1 cellular context compared by ENCODE assay signal in the genomic region with DNA sequence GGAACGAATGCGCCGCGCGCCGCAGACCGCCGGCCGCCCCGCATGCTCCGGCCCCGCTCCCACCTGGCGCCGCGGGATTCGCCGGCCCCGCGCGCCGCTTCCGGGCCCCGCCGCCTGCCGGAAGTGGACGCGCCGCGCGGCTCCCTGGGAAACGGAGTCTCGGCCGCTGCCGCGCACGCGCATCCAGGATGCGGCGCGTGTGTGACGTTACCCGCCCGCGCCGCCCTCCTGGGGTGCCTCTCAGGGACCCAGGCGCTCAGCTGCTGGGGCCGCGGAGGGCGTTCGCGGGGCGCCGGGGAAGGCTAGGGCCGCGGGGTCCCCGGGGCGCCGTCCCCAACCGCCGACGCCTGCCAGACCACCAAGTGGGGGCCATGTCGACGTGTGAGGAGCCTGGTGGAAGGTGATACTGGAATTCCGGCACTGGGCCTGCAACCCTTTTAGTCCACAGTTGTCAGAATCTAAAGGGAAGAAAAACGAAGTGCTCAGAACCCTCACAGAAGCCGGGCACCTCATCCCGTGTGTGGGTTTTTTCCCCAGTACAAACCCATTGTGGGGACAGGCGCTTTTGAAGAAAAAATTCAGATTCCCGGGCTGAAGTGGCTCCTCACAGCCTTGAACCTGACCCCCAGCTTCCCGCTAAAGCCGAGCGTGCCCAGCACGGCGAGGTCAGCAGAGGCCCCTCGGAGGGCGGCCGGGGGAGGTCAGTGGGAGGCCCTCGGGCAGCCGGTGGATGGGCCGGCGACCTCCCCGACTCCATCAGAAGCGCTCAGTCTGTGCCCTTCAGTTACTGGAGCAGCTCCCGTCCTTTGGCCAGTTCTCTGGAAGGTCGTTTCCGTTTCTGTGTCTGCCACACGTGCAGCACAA.
TF ChIP-seq lines count a peak whose summit lies in the region.

A gene with protein sequence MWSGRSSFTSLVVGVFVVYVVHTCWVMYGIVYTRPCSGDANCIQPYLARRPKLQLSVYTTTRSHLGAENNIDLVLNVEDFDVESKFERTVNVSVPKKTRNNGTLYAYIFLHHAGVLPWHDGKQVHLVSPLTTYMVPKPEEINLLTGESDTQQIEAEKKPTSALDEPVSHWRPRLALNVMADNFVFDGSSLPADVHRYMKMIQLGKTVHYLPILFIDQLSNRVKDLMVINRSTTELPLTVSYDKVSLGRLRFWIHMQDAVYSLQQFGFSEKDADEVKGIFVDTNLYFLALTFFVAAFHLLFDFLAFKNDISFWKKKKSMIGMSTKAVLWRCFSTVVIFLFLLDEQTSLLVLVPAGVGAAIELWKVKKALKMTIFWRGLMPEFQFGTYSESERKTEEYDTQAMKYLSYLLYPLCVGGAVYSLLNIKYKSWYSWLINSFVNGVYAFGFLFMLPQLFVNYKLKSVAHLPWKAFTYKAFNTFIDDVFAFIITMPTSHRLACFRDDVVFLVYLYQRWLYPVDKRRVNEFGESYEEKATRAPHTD (minus strand): TSS at position 125 of the 864 bp plus-strand sequence. CDS start 258 bp downstream, outside the sequence.

TF ChIP-seq in K562, 482 proteins besides CTCF, POLR2A, EP300 and RAD21 (continued from another document and continues in another):
- TF ChIP-seq, protein P1, sequence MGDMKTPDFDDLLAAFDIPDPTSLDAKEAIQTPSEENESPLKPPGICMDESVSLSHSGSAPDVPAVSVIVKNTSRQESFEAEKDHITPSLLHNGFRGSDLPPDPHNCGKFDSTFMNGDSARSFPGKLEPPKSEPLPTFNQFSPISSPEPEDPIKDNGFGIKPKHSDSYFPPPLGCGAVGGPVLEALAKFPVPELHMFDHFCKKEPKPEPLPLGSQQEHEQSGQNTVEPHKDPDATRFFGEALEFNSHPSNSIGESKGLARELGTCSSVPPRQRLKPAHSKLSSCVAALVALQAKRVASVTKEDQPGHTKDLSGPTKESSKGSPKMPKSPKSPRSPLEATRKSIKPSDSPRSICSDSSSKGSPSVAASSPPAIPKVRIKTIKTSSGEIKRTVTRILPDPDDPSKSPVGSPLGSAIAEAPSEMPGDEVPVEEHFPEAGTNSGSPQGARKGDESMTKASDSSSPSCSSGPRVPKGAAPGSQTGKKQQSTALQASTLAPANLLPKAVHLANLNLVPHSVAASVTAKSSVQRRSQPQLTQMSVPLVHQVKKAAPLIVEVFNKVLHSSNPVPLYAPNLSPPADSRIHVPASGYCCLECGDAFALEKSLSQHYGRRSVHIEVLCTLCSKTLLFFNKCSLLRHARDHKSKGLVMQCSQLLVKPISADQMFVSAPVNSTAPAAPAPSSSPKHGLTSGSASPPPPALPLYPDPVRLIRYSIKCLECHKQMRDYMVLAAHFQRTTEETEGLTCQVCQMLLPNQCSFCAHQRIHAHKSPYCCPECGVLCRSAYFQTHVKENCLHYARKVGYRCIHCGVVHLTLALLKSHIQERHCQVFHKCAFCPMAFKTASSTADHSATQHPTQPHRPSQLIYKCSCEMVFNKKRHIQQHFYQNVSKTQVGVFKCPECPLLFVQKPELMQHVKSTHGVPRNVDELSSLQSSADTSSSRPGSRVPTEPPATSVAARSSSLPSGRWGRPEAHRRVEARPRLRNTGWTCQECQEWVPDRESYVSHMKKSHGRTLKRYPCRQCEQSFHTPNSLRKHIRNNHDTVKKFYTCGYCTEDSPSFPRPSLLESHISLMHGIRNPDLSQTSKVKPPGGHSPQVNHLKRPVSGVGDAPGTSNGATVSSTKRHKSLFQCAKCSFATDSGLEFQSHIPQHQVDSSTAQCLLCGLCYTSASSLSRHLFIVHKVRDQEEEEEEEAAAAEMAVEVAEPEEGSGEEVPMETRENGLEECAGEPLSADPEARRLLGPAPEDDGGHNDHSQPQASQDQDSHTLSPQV (IDR thresholded peaks at IDR 0.05), result no peak
- TF ChIP-seq CEBPB (tag; IDR thresholded peaks at IDR 0.05) (no peak), SAFB2 (IDR thresholded peaks at IDR 0.05; ENCODE audit: borderline replicate concordance, low read depth, low read length, severe bottlenecking) (no peak), ZNF24 (IDR thresholded peaks at IDR 0.05) (peak; percentile 15; the same call in 1 of the 2 replicates), GABPA (tag; conservative IDR thresholded peaks at IDR 0.05; ENCODE audit: low read depth) (peak; percentile 98), SREBF2 (CRISPR knock-in tag; IDR thresholded peaks at IDR 0.05) (no peak), SAP30 (IDR thresholded peaks at IDR 0.05; ENCODE audit: borderline replicate concordance, insufficient read depth, low read depth, low read length, poor library complexity, severe bottlenecking) (peak; percentile 75), SUPT5H (IDR thresholded peaks at IDR 0.05) (peak; percentile 80), HDAC6 (IDR thresholded peaks at IDR 0.05; ENCODE audit: low read depth, low read length) (no peak), SRSF1 (IDR thresholded peaks at IDR 0.05; ENCODE audit: low read depth, low read length) (no peak), ATF7 (IDR thresholded peaks at IDR 0.05) (peak; percentile 55; the same call in 1 of the 2 replicates), NR1H2 (CRISPR knock-in tag; IDR thresholded peaks at IDR 0.05) (0 out of 2 replicates have a peak, but pooled peaks have one; percentile 31), PPARD (CRISPR knock-in tag; IDR thresholded peaks at IDR 0.05) (no peak)
- TF ChIP-seq, protein P2, sequence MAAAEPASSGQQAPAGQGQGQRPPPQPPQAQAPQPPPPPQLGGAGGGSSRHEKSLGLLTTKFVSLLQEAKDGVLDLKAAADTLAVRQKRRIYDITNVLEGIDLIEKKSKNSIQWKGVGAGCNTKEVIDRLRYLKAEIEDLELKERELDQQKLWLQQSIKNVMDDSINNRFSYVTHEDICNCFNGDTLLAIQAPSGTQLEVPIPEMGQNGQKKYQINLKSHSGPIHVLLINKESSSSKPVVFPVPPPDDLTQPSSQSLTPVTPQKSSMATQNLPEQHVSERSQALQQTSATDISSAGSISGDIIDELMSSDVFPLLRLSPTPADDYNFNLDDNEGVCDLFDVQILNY (CRISPR knock-in tag; IDR thresholded peaks at IDR 0.05), result no peak
- TF ChIP-seq, protein P3, sequence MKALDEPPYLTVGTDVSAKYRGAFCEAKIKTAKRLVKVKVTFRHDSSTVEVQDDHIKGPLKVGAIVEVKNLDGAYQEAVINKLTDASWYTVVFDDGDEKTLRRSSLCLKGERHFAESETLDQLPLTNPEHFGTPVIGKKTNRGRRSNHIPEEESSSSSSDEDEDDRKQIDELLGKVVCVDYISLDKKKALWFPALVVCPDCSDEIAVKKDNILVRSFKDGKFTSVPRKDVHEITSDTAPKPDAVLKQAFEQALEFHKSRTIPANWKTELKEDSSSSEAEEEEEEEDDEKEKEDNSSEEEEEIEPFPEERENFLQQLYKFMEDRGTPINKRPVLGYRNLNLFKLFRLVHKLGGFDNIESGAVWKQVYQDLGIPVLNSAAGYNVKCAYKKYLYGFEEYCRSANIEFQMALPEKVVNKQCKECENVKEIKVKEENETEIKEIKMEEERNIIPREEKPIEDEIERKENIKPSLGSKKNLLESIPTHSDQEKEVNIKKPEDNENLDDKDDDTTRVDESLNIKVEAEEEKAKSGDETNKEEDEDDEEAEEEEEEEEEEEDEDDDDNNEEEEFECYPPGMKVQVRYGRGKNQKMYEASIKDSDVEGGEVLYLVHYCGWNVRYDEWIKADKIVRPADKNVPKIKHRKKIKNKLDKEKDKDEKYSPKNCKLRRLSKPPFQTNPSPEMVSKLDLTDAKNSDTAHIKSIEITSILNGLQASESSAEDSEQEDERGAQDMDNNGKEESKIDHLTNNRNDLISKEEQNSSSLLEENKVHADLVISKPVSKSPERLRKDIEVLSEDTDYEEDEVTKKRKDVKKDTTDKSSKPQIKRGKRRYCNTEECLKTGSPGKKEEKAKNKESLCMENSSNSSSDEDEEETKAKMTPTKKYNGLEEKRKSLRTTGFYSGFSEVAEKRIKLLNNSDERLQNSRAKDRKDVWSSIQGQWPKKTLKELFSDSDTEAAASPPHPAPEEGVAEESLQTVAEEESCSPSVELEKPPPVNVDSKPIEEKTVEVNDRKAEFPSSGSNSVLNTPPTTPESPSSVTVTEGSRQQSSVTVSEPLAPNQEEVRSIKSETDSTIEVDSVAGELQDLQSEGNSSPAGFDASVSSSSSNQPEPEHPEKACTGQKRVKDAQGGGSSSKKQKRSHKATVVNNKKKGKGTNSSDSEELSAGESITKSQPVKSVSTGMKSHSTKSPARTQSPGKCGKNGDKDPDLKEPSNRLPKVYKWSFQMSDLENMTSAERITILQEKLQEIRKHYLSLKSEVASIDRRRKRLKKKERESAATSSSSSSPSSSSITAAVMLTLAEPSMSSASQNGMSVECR (CRISPR knock-in tag; IDR thresholded peaks at IDR 0.05), result peak; percentile 77
- TF ChIP-seq, protein P4, sequence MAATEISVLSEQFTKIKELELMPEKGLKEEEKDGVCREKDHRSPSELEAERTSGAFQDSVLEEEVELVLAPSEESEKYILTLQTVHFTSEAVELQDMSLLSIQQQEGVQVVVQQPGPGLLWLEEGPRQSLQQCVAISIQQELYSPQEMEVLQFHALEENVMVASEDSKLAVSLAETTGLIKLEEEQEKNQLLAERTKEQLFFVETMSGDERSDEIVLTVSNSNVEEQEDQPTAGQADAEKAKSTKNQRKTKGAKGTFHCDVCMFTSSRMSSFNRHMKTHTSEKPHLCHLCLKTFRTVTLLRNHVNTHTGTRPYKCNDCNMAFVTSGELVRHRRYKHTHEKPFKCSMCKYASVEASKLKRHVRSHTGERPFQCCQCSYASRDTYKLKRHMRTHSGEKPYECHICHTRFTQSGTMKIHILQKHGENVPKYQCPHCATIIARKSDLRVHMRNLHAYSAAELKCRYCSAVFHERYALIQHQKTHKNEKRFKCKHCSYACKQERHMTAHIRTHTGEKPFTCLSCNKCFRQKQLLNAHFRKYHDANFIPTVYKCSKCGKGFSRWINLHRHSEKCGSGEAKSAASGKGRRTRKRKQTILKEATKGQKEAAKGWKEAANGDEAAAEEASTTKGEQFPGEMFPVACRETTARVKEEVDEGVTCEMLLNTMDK (IDR thresholded peaks at IDR 0.05; ENCODE audit: borderline replicate concordance, insufficient read depth, low read depth, low read length, poor library complexity, severe bottlenecking), result no peak
- TF ChIP-seq, protein P5, sequence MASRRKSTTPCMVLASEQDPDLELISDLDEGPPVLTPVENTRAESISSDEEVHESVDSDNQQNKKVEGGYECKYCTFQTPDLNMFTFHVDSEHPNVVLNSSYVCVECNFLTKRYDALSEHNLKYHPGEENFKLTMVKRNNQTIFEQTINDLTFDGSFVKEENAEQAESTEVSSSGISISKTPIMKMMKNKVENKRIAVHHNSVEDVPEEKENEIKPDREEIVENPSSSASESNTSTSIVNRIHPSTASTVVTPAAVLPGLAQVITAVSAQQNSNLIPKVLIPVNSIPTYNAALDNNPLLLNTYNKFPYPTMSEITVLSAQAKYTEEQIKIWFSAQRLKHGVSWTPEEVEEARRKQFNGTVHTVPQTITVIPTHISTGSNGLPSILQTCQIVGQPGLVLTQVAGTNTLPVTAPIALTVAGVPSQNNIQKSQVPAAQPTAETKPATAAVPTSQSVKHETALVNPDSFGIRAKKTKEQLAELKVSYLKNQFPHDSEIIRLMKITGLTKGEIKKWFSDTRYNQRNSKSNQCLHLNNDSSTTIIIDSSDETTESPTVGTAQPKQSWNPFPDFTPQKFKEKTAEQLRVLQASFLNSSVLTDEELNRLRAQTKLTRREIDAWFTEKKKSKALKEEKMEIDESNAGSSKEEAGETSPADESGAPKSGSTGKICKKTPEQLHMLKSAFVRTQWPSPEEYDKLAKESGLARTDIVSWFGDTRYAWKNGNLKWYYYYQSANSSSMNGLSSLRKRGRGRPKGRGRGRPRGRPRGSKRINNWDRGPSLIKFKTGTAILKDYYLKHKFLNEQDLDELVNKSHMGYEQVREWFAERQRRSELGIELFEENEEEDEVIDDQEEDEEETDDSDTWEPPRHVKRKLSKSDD (conservative IDR thresholded peaks at IDR 0.05; ENCODE audit: low read length), result 0 out of 2 replicates have a peak, but pooled peaks have one; percentile 11
- TF ChIP-seq, protein P6, sequence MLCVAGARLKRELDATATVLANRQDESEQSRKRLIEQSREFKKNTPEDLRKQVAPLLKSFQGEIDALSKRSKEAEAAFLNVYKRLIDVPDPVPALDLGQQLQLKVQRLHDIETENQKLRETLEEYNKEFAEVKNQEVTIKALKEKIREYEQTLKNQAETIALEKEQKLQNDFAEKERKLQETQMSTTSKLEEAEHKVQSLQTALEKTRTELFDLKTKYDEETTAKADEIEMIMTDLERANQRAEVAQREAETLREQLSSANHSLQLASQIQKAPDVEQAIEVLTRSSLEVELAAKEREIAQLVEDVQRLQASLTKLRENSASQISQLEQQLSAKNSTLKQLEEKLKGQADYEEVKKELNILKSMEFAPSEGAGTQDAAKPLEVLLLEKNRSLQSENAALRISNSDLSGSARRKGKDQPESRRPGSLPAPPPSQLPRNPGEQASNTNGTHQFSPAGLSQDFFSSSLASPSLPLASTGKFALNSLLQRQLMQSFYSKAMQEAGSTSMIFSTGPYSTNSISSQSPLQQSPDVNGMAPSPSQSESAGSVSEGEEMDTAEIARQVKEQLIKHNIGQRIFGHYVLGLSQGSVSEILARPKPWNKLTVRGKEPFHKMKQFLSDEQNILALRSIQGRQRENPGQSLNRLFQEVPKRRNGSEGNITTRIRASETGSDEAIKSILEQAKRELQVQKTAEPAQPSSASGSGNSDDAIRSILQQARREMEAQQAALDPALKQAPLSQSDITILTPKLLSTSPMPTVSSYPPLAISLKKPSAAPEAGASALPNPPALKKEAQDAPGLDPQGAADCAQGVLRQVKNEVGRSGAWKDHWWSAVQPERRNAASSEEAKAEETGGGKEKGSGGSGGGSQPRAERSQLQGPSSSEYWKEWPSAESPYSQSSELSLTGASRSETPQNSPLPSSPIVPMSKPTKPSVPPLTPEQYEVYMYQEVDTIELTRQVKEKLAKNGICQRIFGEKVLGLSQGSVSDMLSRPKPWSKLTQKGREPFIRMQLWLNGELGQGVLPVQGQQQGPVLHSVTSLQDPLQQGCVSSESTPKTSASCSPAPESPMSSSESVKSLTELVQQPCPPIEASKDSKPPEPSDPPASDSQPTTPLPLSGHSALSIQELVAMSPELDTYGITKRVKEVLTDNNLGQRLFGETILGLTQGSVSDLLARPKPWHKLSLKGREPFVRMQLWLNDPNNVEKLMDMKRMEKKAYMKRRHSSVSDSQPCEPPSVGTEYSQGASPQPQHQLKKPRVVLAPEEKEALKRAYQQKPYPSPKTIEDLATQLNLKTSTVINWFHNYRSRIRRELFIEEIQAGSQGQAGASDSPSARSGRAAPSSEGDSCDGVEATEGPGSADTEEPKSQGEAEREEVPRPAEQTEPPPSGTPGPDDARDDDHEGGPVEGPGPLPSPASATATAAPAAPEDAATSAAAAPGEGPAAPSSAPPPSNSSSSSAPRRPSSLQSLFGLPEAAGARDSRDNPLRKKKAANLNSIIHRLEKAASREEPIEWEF (CRISPR knock-in tag; IDR thresholded peaks at IDR 0.05), result no peak
